ENCODE assay signal across 9 cellular contexts in genomic region chr6:75145211-75145610, GRCh38.
"Had no signal": no experiment of that assay in that cellular context is flagged by ENCODE, and none has a peak within 500 bp of the region (broad histone marks: within the 10 kb centered on the region; RNA-seq: fewer than 3 reads in every experiment).

No MANE protein-coding gene starts in this region.

- H3K4me1 ChIP-seq: HAP-1 had no signal

- FAIRE-seq: HepG2, K562 had no signal

- H3K27ac Mint-ChIP-seq: HFFc6 had no signal

- DNase-seq: GM23248, GOT3, H7, HFFc6 had no signal

- H3K9me3 Mint-ChIP-seq: HFFc6 had no signal

- H3K9me3 ChIP-seq: HAP-1 had no signal

- H3K4me3 ChIP-seq: GM23248, HAP-1, K562 had no signal

- H3K27ac ChIP-seq: GM23248, HL-60 had no signal

- H3K36me3 ChIP-seq: HAP-1 had no signal

- H3K4me3 Mint-ChIP-seq: HFFc6 had no signal

- ATAC-seq: HCT116, HepG2, K562 had no signal
